In the genomic region with DNA sequence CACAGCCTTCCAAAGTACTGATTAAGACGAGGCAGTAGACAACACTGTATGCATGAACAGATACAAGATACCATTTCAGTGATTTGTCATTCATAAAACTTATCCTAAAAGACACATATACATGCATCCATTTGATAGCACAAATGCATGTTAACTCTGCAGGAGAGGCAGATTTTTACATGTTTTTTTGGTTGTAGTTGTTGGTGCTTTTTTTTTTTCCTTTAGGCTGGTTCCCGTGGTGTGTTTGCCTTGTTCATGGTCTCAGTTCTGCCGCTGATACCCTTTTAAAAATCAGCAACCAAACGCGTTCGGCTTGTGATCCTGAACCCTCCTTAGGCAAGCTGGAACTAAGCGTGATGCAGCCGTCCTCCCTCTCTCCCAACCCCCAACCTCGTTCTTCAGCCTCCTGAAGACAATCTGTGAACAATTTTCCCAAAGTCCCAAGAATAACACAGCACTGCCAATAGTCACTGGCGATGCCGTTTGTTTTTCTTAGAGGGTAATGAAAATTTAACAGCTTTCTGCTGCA, we compare ENCODE assay signal across 9 cellular contexts. TPM values are rescaled to one million over a fixed set of nuclear protein-coding genes. Genes with fewer than 3 reads are reported as not detected.
A peak's percentile ranks its signal among the peaks of the same experiment; 100 is the strongest.
DNase-seq lines count a peak whose midpoint lies in the region; ATAC-seq, FAIRE-seq and TF ChIP-seq lines count a peak whose summit lies in the region.
"Had no signal": no experiment of that assay in that cellular context is flagged by ENCODE, and none has a peak within 500 bp of the region (broad histone marks: within the 10 kb centered on the region; RNA-seq: fewer than 3 reads in every experiment).

No MANE protein-coding gene starts in this region.

- H3K9me3 ChIP-seq in cardiac muscle cell (ENCODE audit: low read depth): no peaks in the 10 kb centered on the region
- no peaks in the 10 kb centered on the region for H3K9me3 ChIP-seq in mucosa of stomach (ENCODE audit: control insufficient read depth, low read length)

- TF ChIP-seq POLR2A in GM12892 (IDR thresholded peaks at IDR 0.05; ENCODE audit: low read depth, low read length): no peak

- no peak for ATAC-seq in HG02759 (IDR thresholded peaks at IDR 0.05; ENCODE audit: unreplicated experiment)

- H3K27me3 ChIP-seq in cardiac muscle cell: no peaks in the 10 kb centered on the region
- H3K27me3 ChIP-seq in mucosa of stomach (ENCODE audit: control insufficient read depth, insufficient read depth, low read length): no peaks in the 10 kb centered on the region

- no peak for FAIRE-seq in GM12892 (lab: Jason Lieb, UNC)

- DNase-seq in cardiac muscle cell (ENCODE audit: low read depth in 1 of 2, low spot score in 1 of 2) (peak; percentile 33 to 38), cardiac septum (ENCODE audit: low spot score) (no peak), choroid plexus epithelial cell (ENCODE audit: low read depth) (peak; percentile 38), ureter (ENCODE audit: low spot score) (no peak), GM12892 (ENCODE audit: insufficient read length) (no peak), pons (ENCODE audit: low spot score) (no peak)
- DNase-seq: NCI-H2107 had no signal

- TF ChIP-seq CTCF in cardiac muscle cell (IDR thresholded peaks at IDR 0.05; ENCODE audit: low read depth, low read length) (no peak), choroid plexus epithelial cell (conservative IDR thresholded peaks at IDR 0.05; ENCODE audit: low read depth, low read length) (no peak)

- H3K9ac ChIP-seq in mucosa of stomach (ENCODE audit: low read length): peak overlapping the region; percentile 66

- peak overlapping the region; percentile 87 for H3K4me3 ChIP-seq in cardiac muscle cell
- peak overlapping the region; percentile 91 for H3K4me3 ChIP-seq in choroid plexus epithelial cell (ENCODE audit: low read depth, low read length)
- H3K4me3 ChIP-seq in mucosa of stomach (ENCODE audit: low read length): peak overlapping the region; percentile 65

- no peaks in the 10 kb centered on the region for H3K36me3 ChIP-seq in cardiac muscle cell
- H3K36me3 ChIP-seq in mucosa of stomach (ENCODE audit: control insufficient read depth, insufficient read depth, low read length): no peaks in the 10 kb centered on the region

- peaks cover 37% of the 10 kb centered on the region for H3K4me1 ChIP-seq in cardiac muscle cell (ENCODE audit: low read depth)
- H3K4me1 ChIP-seq in mucosa of stomach (ENCODE audit: control insufficient read depth, insufficient read depth, low read length): peaks cover 19% of the 10 kb centered on the region

- intact Hi-C loops in cardiac septum (cut with DNase I): loop anchor here (2.0 to 10.0 kb wide), 4 partner anchors 199 to 750 kb away; partner anchors contain the start of gene YAF2

- H3K27ac ChIP-seq in cardiac muscle cell: peak overlapping the region; percentile 97

RNA-seq across cellular contexts. Expression of gene PRICKLE1, which starts 1.2 kb away (rescaled TPM):
- total RNA-seq in cardiac muscle cell (58.8 and 71.4 TPM in 2 replicates), cardiac septum (34.3 TPM), ureter (10.2 TPM)
- polyA plus RNA-seq in cardiac muscle cell: 105 and 121 TPM in 2 replicates
- 0.36 TPM for polyA plus RNA-seq in GM12892 (2012; ENCODE audit: missing spikeins)

Comparison
In these comparisons a context has a peak if more than half of its experiments do, and no peak if none do; other contexts are left out.
1. DNase-seq: peak in cardiac muscle cell (2 of 2) and choroid plexus epithelial cell (single experiment); none in cardiac septum (single experiment), ureter (single experiment), GM12892 (single experiment) and pons (single experiment).
2. Peak in every context shown above with its lines, with median percentiles within 50 percentile points of each other: H3K4me3 ChIP-seq.